8 cellular contexts compared by ENCODE assay signal in the genomic region with DNA sequence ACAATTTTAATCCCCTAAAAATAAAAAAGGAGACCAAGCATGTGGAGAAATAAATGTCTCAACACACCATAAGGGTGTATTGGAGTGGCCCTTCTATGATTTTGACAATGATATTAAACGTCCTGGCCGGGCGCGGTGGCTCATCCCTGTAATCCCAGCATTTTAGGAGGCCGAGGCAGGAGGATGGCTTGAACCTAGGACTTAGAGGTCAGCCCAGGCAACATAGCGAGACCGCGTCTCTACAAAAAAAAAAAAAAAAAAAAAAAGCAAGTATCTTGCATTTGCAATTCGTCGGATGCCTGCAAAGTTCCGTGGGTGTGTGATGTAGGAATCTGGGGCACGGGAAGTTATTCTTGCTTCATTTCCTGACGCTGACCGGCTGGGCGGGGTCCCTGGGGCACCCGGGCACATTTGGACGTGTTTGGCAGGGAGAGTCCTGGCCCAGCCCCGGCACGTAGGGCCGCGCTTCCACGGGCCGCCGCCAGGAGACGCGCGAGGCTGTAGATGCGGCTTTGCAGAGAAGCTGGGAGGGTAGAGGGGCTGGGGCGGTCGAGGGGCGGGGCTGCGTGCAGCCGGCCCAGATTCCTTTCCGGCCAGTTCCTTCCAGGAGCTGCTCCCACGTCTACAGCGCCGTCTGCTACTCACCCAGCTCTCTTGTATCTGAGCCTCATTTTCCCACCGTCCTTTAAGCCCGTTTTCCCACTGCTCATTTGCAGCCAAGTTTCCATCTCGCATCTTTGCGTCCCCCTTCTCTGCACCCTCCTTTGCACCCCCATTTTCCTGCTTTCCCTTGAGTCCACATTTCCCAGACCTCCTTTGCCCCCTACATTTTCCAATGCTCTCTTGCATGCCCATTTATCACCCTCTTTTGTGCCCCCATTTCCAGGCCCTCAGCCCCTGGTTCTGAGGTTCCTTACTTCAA. TPM values are rescaled to one million over a fixed set of nuclear protein-coding genes. Genes with fewer than 3 reads are reported as not detected.
DNase-seq lines count a peak whose midpoint lies in the region; ATAC-seq and TF ChIP-seq lines count a peak whose summit lies in the region.

No MANE protein-coding gene starts in this region.

- no TSS peak for BruUV-seq in OCI-LY7 (replicated peaks; lab: Mats Ljungman, UMichigan)

- in situ Hi-C loops in G401 (cut with HindIII; ENCODE audit: low sequenced_read_pairs) = no loop called here

- H3K4me1 ChIP-seq in OCI-LY7 (ENCODE audit: insufficient read depth, low read length, poor library complexity, severe bottlenecking) (peaks cover 21% of the 10 kb centered on the region), mucosa of rectum (ENCODE audit: control insufficient read depth in 2 of 2, insufficient read depth in 2 of 2, low read length in 2 of 2) (peaks cover 7 to 14% of the 10 kb centered on the region in 2 donors)

- CTCF ChIA-PET in OCI-LY7 (lab: Charles Lee; ENCODE audit: unreplicated experiment) = interaction anchor here (0.6 kb wide), 1 partner anchor 26 kb away, joined by 4 read pairs; no protein-coding TSS in a partner anchor

- ATAC-seq in GM19395 (IDR thresholded peaks at IDR 0.05; ENCODE audit: unreplicated experiment) = no peak

- H3K27ac ChIP-seq in OCI-LY7 (ENCODE audit: low read depth, low read length, poor library complexity, severe bottlenecking) (no peak overlapping the region), mucosa of rectum (ENCODE audit: low read depth in 2 of 2, low read length in 2 of 2) (no peak overlapping the region)

- H3K4me3 ChIP-seq in OCI-LY7 (ENCODE audit: low read depth, low read length, poor library complexity, severe bottlenecking) = peak overlapping the region; percentile 20
- peak overlapping the region; percentile 37 for H3K4me3 ChIP-seq in epithelial cell of proximal tubule (ENCODE audit: low read depth, low read length)
- H3K4me3 ChIP-seq in mucosa of rectum (ENCODE audit: low read length in 2 of 2) = peak overlapping the region; percentile 24 to 52

- no peaks in the 10 kb centered on the region for H3K27me3 ChIP-seq in mucosa of rectum (ENCODE audit: control insufficient read depth in 2 of 2, insufficient read depth in 2 of 2, low read length in 2 of 2)

- peak overlapping the region; percentile 14 to 50 for H3K9ac ChIP-seq in mucosa of rectum (ENCODE audit: low read depth in 1 of 2, low read length in 2 of 2)

- no peaks in the 10 kb centered on the region for H3K36me3 ChIP-seq in OCI-LY7 (ENCODE audit: insufficient read depth, low read length)
- H3K36me3 ChIP-seq in mucosa of rectum (ENCODE audit: control insufficient read depth in 2 of 2, insufficient read depth in 2 of 2, low read length in 2 of 2) = no peaks in the 10 kb centered on the region

- POLR2A ChIA-PET in OCI-LY7 (lab: Charles Lee) = interaction anchor here (0.6 to 1.0 kb wide), 3 partner anchors 81 to 345 kb away, joined by 3 to 7 read pairs (median 4); a partner anchor contains a TSS

- peak overlapping the region; percentile 48 for H2AFZ ChIP-seq in OCI-LY7 (ENCODE audit: low read length)

- peak overlapping the region; percentile 58 for H3K4me2 ChIP-seq in OCI-LY7 (ENCODE audit: low read length)

- TF ChIP-seq CTCF in OCI-LY7 (conservative IDR thresholded peaks at IDR 0.05; ENCODE audit: low read length) (peak; percentile 94), epithelial cell of proximal tubule (conservative IDR thresholded peaks at IDR 0.05; ENCODE audit: low read depth, low read length) (peak; percentile 90)

- no peaks in the 10 kb centered on the region for H3K79me2 ChIP-seq in OCI-LY7 (ENCODE audit: insufficient read depth, low read depth, low read length)

- H3K9me3 ChIP-seq in OCI-LY7 (ENCODE audit: low read length) (no peaks in the 10 kb centered on the region), mucosa of rectum (ENCODE audit: control insufficient read depth in 2 of 2, low read length in 2 of 2) (no peaks in the 10 kb centered on the region)

- intact Hi-C loops in OCI-LY7 (cut with micrococcal nuclease; ENCODE audit: unreplicated experiment) = loop anchor here (1.0 to 5.0 kb wide), 5 partner anchors 53 to 189 kb away; a partner anchor contains a TSS

- no peaks in the 10 kb centered on the region for H4K20me1 ChIP-seq in OCI-LY7 (ENCODE audit: insufficient read depth, low read length)

- DNase-seq in G401 (ENCODE audit: low spot score) = peak; percentile 84
- peak; percentile 91 for DNase-seq in HuH-7.5 (ENCODE audit: low spot score)
- DNase-seq in OCI-LY7 (ENCODE audit: low spot score) = peak; percentile 79
- peak; percentile 81 for DNase-seq in activated T-cell treated with anti-CD3 and anti-CD28 coated beads for 24 hours (ENCODE audit: low read depth)
- no peak for DNase-seq in epithelial cell of proximal tubule (ENCODE audit: low read depth)
- peak; percentile 52 to 58 for DNase-seq in stimulated activated CD8-positive, alpha-beta memory T cell treated with anti-CD3 and anti-CD28 coated beads, Interleukin-4, amount 100 ng/mL, for 1 hour (ENCODE audit: low read depth in 2 of 2, low spot score in 1 of 2)

- H3K9me2 ChIP-seq in OCI-LY7 (ENCODE audit: insufficient read depth, low read length) = no peaks in the 10 kb centered on the region

RNA-seq across cellular contexts. Expression of a gene that starts 2.2 kb away (rescaled TPM):
- total RNA-seq in G401 (2014; rRNA removed; shearing (Covaris generic)) = not detected in 2 replicates
- total RNA-seq in OCI-LY7 (2014; rRNA removed; shearing (Covaris generic)) = not detected in 2 replicates
- not detected in 2 replicates for total RNA-seq in OCI-LY7 (2022)
- not detected in 2 replicates for total RNA-seq in epithelial cell of proximal tubule

RNA-seq across cellular contexts. Expression of a gene that starts 31.4 kb away (rescaled TPM):
- 12.2 and 23.6 TPM in 2 replicates for total RNA-seq in G401 (2014; rRNA removed; shearing (Covaris generic))
- 16.6 and 24.1 TPM in 2 replicates for total RNA-seq in OCI-LY7 (2014; rRNA removed; shearing (Covaris generic))
- total RNA-seq in OCI-LY7 (2022) (74.6 and 78.2 TPM in 2 replicates), epithelial cell of proximal tubule (17.2 and 17.7 TPM in 2 replicates)

RNA-seq across cellular contexts. Expression of a gene that starts 45.7 kb away (rescaled TPM):
- total RNA-seq in G401 (2014; rRNA removed; shearing (Covaris generic)) = 18.2 and 18.3 TPM in 2 replicates
- total RNA-seq in OCI-LY7 (2014; rRNA removed; shearing (Covaris generic)) = 1.1 and 1.9 TPM in 2 replicates
- total RNA-seq in OCI-LY7 (2022) = 7.7 and 8.4 TPM in 2 replicates
- 13.4 and 18.3 TPM in 2 replicates for total RNA-seq in epithelial cell of proximal tubule

RNA-seq across cellular contexts. Expression of a gene that starts 52.3 kb away (rescaled TPM):
- 363 and 408 TPM in 2 replicates for total RNA-seq in G401 (2014; rRNA removed; shearing (Covaris generic))
- 58.4 and 58.9 TPM in 2 replicates for total RNA-seq in OCI-LY7 (2014; rRNA removed; shearing (Covaris generic))
- total RNA-seq in OCI-LY7 (2022) (32.0 and 39.9 TPM in 2 replicates), epithelial cell of proximal tubule (226 and 228 TPM in 2 replicates)

RNA-seq across cellular contexts. Expression of a gene that starts 52.6 kb away (rescaled TPM):
- 2.6 TPM in 2 replicates for total RNA-seq in G401 (2014; rRNA removed; shearing (Covaris generic))
- 13.3 and 14.1 TPM in 2 replicates for total RNA-seq in OCI-LY7 (2014; rRNA removed; shearing (Covaris generic))
- total RNA-seq in OCI-LY7 (2022) = 18.9 and 26.1 TPM in 2 replicates
- total RNA-seq in epithelial cell of proximal tubule = 6.1 and 7.8 TPM in 2 replicates
